Comparison of ENCODE assay signal across 9 cellular contexts in genomic region chr2:28755411-28755810, GRCh38. TPM values are rescaled to one million over a fixed set of nuclear protein-coding genes. Genes with fewer than 3 reads are reported as not detected.
A peak's percentile ranks its signal among the peaks of the same experiment; 100 is the strongest.
DNase-seq lines count a peak whose midpoint lies in the region; ATAC-seq and TF ChIP-seq lines count a peak whose summit lies in the region.
"Had no signal": no experiment of that assay in that cellular context is flagged by ENCODE, and none has a peak within 500 bp of the region (broad histone marks: within the 10 kb centered on the region; RNA-seq: fewer than 3 reads in every experiment).

No MANE protein-coding gene starts in this region.

- ATAC-seq in DND-41 (ENCODE audit: insufficient read depth, low read depth), result no peak
- ATAC-seq in GM18909 (IDR thresholded peaks at IDR 0.05; ENCODE audit: poor library complexity, unreplicated experiment), result no peak

- no peaks in the 10 kb centered on the region for H3K27me3 Mint-ChIP-seq in Caco-2 (ENCODE audit: insufficient read depth, unreplicated experiment)

- no peaks in the 10 kb centered on the region for H3K9me3 Mint-ChIP-seq in Caco-2 (ENCODE audit: unreplicated experiment)

- H3K27ac ChIP-seq in DND-41 (ENCODE audit: low read length), result no peak overlapping the region
- peak overlapping the region; percentile 100 for H3K27ac ChIP-seq in prostate gland

- no peak overlapping the region for H2AFZ ChIP-seq in DND-41 (ENCODE audit: low read depth, low read length)

- peaks cover 64% of the 10 kb centered on the region for H4K20me1 ChIP-seq in DND-41 (ENCODE audit: insufficient read depth, low read length)

- TF ChIP-seq CTCF in DND-41 (IDR thresholded peaks at IDR 0.05; ENCODE audit: borderline replicate concordance, extremely low read depth, low read length, poor library complexity, severe bottlenecking), result no peak
- no peak for TF ChIP-seq CTCF in epithelial cell of esophagus (IDR thresholded peaks at IDR 0.05; ENCODE audit: insufficient read depth, low read depth, low read length, missing control alignments)
- no peak for TF ChIP-seq CTCF in prostate gland (IDR thresholded peaks at IDR 0.05)
- no peak for TF ChIP-seq CTCF in Caco-2 (IDR thresholded peaks at IDR 0.05; ENCODE audit: insufficient read depth in 1 of 2, low read depth in 1 of 2, low read length in 1 of 2, severe bottlenecking in 1 of 2, unreplicated experiment in 1 of 2)

- POLR2A ChIA-PET in Caco-2 (lab: Charles Lee), result no interaction called here

- DNase-seq in DND-41, result no peak
- peak; percentile 45 for DNase-seq in RPMI7951 (ENCODE audit: low read depth)
- DNase-seq in epithelial cell of esophagus (ENCODE audit: low read depth), result no peak
- no peak for DNase-seq in prostate gland (ENCODE audit: low spot score)
- DNase-seq in GDM1 (lab: John Stamatoyannopoulos, UW), result no peak
- DNase-seq in mesenteric fat pad (ENCODE audit: low spot score), result no peak
- no peak for DNase-seq in Caco-2
- DNase-seq: NCI-H526 treated with DMSO at 0.1 percent for 48 hours had no signal

- peaks cover 12% of the 10 kb centered on the region for H3K4me1 Mint-ChIP-seq in Caco-2 (ENCODE audit: low read depth, unreplicated experiment)

- H3K9ac ChIP-seq in DND-41 (ENCODE audit: low read depth, low read length), result no peak overlapping the region; the same call in 1 of the 2 replicates

- H3K4me3 ChIP-seq in DND-41 (ENCODE audit: low read depth in 1 of 2, low read length in 2 of 2) (no peak overlapping the region), epithelial cell of esophagus (ENCODE audit: low read length) (peak overlapping the region; percentile 89), prostate gland (peak overlapping the region in 1 of 2 donors; percentile 99), Caco-2 (ENCODE audit: low read depth, low read length) (no peak overlapping the region)

- peaks cover 38% of the 10 kb centered on the region for H3K4me1 ChIP-seq in DND-41 (ENCODE audit: insufficient read depth, low read length)
- H3K4me1 ChIP-seq in prostate gland (replicated peaks), result peaks cover 4% of the 10 kb centered on the region
- H3K4me1 ChIP-seq in Caco-2, result peaks cover 5% of the 10 kb centered on the region; the same call in 1 of the 2 replicates

- CTCF ChIA-PET in Caco-2 (lab: Charles Lee), result interaction anchor here (0.7 to 2.5 kb wide), 2 partner anchors 161 to 190 kb away, joined by 4 to 31 read pairs; no protein-coding TSS in a partner anchor

- no peak overlapping the region for H3K4me3 Mint-ChIP-seq in Caco-2 (ENCODE audit: unreplicated experiment)

- H3K27me3 ChIP-seq in DND-41 (ENCODE audit: insufficient read depth, low read length, poor library complexity) (no peaks in the 10 kb centered on the region), prostate gland (replicated peaks; ENCODE audit: insufficient read depth) (no peaks in the 10 kb centered on the region), Caco-2 (replicated peaks; ENCODE audit: control insufficient read depth, insufficient read depth, low read length) (no peaks in the 10 kb centered on the region)

- peaks cover 22% of the 10 kb centered on the region for H3K36me3 ChIP-seq in DND-41 (ENCODE audit: insufficient read depth, low read length)
- no peaks in the 10 kb centered on the region for H3K36me3 ChIP-seq in prostate gland
- no peaks in the 10 kb centered on the region; the same call in 1 of the 2 replicates for H3K36me3 ChIP-seq in Caco-2 (ENCODE audit: control insufficient read depth, insufficient read depth, low read length)

- BruUV-seq in Caco-2 (replicated peaks; lab: Mats Ljungman, UMichigan), result no TSS peak

- 42% methylated on average over 3 of the region's 3 CpGs for WGBS in prostate gland

- peak overlapping the region; percentile 86; the same call in 1 of the 2 replicates for H3K4me2 ChIP-seq in DND-41 (ENCODE audit: insufficient read depth, low read length)

- peaks cover 95% of the 10 kb centered on the region for H3K79me2 ChIP-seq in DND-41 (ENCODE audit: insufficient read depth, low read length)

- intact Hi-C loops in prostate gland (cut with DNase I), result loop anchor here (2.0 to 10.0 kb wide), 2 partner anchors 91 to 189 kb away; no protein-coding TSS in a partner anchor
- intact Hi-C loops in Caco-2 (cut with micrococcal nuclease; ENCODE audit: unreplicated experiment), result loop anchor here (10.0 kb wide), 1 partner anchor 361 kb away; the partner anchor contains the start of gene FOSL2

- H3K36me3 Mint-ChIP-seq in Caco-2 (ENCODE audit: insufficient read depth, unreplicated experiment), result peaks cover 50% of the 10 kb centered on the region

- H3K9me3 ChIP-seq in DND-41 (ENCODE audit: insufficient read depth, low read length, severe bottlenecking), result no peaks in the 10 kb centered on the region
- no peaks in the 10 kb centered on the region for H3K9me3 ChIP-seq in prostate gland
- no peaks in the 10 kb centered on the region for H3K9me3 ChIP-seq in Caco-2

- TF ChIP-seq POLR2A in prostate gland (IDR thresholded peaks at IDR 0.05), result no peak

- no peak overlapping the region for H3K27ac Mint-ChIP-seq in Caco-2 (ENCODE audit: unreplicated experiment)

RNA-seq across cellular contexts. Expression of gene PPP1CB, which starts 3.8 kb away (rescaled TPM):
- 142 and 168 TPM in 2 replicates for total RNA-seq in RPMI7951 (2014; rRNA removed; shearing (Covaris generic))
- total RNA-seq in prostate gland, result 100 to 1,000 TPM; 177 to 260 TPM
- 201 TPM for total RNA-seq in mesenteric fat pad
- 185 and 190 TPM in 2 replicates for total RNA-seq in Caco-2 (2022)

RNA-seq across cellular contexts. Expression of gene SPDYA, which starts 55.2 kb away (rescaled TPM):
- total RNA-seq in RPMI7951 (2014; rRNA removed; shearing (Covaris generic)), result 0.20 and 0.60 TPM in 2 replicates
- total RNA-seq in prostate gland (1 to 10 TPM in 1 of 2 donors, under 1 TPM in 1; 0.73 to 7.3 TPM), mesenteric fat pad (2.0 TPM), Caco-2 (2022) (1.5 and 2.0 TPM in 2 replicates)
